ENCODE assay signal across 1 cellular context in the genomic region with DNA sequence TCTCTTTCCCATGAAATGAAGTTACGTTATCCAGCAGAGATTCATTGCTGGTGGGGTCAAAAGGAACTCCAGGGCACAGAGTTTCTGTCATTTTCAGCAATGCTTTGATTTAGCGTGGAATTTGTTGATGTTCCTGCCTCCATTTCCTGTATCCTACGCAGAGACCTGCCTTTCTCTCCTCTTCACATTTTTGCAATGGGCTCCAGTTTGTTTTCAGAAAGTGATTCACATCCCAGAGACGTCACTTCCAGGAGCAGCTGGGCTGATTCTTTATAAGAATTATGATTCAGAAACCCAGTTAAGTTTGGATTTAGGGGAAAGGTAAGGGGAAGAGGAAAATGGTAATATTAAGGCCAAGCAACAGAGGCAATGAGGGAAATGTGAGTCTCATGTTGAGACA.
TF ChIP-seq lines count a peak whose summit lies in the region.

No MANE protein-coding gene starts in this region.

TF ChIP-seq in HEK293T, 16 proteins besides CTCF, POLR2A, EP300 and RAD21 (continued from another document):
- no peak for TF ChIP-seq HDGF (IDR thresholded peaks at IDR 0.05; ENCODE audit: borderline replicate concordance)
- no peak for TF ChIP-seq NFRKB (IDR thresholded peaks at IDR 0.05)
- no peak for TF ChIP-seq ELF4 (IDR thresholded peaks at IDR 0.05)
- no peak for TF ChIP-seq TARDBP (IDR thresholded peaks at IDR 0.05)
- no peak for TF ChIP-seq SP1 (IDR thresholded peaks at IDR 0.05)
- TF ChIP-seq FOXM1 (IDR thresholded peaks at IDR 0.05; ENCODE audit: borderline replicate concordance): no peak
- TF ChIP-seq FOXA1 (IDR thresholded peaks at IDR 0.05): no peak
TF ChIP-seq in HEK293T: peak in this region for 0.
